In the genomic region with DNA sequence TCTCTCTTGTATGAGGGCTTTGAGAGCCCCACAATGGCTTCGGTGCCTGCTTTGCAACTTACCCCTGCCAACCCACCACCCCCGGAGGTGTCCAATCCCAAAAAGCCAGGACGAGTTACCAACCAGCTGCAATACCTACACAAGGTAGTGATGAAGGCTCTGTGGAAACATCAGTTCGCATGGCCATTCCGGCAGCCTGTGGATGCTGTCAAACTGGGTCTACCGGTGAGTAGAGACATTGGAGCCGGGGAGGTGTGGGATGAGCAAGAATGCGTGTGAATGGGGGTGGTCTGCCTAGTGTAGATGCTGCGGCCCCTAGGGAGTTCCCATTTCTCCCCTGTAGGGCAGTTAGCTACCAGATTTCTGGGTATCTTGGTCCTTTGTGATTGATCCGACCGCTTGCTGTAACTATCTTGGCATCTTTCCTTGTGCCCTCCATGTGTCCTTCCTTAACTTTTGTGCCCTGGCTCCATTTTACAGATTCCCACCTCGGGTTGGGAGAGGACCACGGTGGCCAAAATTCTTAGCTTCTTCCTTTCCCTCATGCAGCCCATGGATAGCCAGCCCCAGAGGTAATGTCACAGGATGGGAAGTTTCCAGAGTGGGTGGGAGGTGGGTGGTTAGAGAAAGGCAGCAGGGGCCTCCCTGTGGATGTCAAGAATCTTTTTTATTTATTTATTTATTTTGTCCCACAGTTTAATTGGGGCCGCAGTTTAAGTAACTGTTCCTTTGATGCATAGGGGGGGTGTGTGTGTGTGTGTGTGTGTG, we compare ENCODE assay signal across 8 cellular contexts. TPM values are rescaled to one million over a fixed set of nuclear protein-coding genes. Genes with fewer than 3 reads are reported as not detected.
DNase-seq lines count a peak whose midpoint lies in the region; ATAC-seq and TF ChIP-seq lines count a peak whose summit lies in the region.

No MANE protein-coding gene starts in this region.

- peaks cover 96% of the 10 kb centered on the region for H3K36me3 Mint-ChIP-seq in activated naive CD4-positive, alpha-beta T cell treated with anti-CD3 and anti-CD28 coated beads for 36 hours (ENCODE audit: low read depth)
- H3K36me3 Mint-ChIP-seq in activated naive CD8-positive, alpha-beta T cell treated with anti-CD3 and anti-CD28 coated beads for 36 hours = peaks cover 93% of the 10 kb centered on the region

- H3K4me3 Mint-ChIP-seq in activated naive CD4-positive, alpha-beta T cell treated with anti-CD3 and anti-CD28 coated beads for 36 hours = peak overlapping the region; percentile 93
- peak overlapping the region; percentile 94 for H3K4me3 Mint-ChIP-seq in activated naive CD8-positive, alpha-beta T cell treated with anti-CD3 and anti-CD28 coated beads for 36 hours

- TF ChIP-seq RAD21 in liver (IDR thresholded peaks at IDR 0.05) = no peak

- H3K4me1 ChIP-seq in liver (ENCODE audit: control insufficient read depth in 4 of 4, insufficient read depth in 4 of 4, low read length in 3 of 4) = peaks cover 1 to 48% (median 45%) of the 10 kb centered on the region in 4 donors
- peaks cover 0 to 46% (median 37%) of the 10 kb centered on the region in 4 donors for H3K4me1 ChIP-seq in tibial artery

- intact Hi-C loops in activated naive CD4-positive, alpha-beta T cell treated with anti-CD3 and anti-CD28 coated beads for 36 hours (cut with micrococcal nuclease) = loop anchor here (5.0 to 10.0 kb wide), 4 partner anchors 338 to 1150 kb away; partner anchors contain the start of genes AGPAT1, HSPA1B, RNF5 and TAPBP
- intact Hi-C loops in tibial artery (cut with DNase I; ENCODE audit: low total_unique reads) = no loop called here
- intact Hi-C loops in left colon (cut with DNase I, micrococcal nuclease) = no loop called here
- intact Hi-C loops in posterior vena cava (cut with DNase I) = no loop called here

- 3% methylated on average over 14 of the region's 14 CpGs for WGBS in liver

- ATAC-seq in HG03439 (IDR thresholded peaks at IDR 0.05; ENCODE audit: unreplicated experiment) = no peak
- no peak for ATAC-seq in left colon

- peaks cover 20 to 53% (median 44%) of the 10 kb centered on the region in 4 donors for H3K36me3 ChIP-seq in liver (ENCODE audit: control insufficient read depth in 4 of 4, insufficient read depth in 3 of 4, low read depth in 1 of 4, low read length in 3 of 4)
- peaks cover 61 to 71% (median 67%) of the 10 kb centered on the region in 3 donors for H3K36me3 ChIP-seq in tibial artery

- H3K27ac ChIP-seq in liver (ENCODE audit: low read depth in 1 of 2, low read length in 2 of 2) (no peak overlapping the region), tibial artery (peak overlapping the region; percentile 73 to 85)

- H3K27me3 Mint-ChIP-seq in activated naive CD4-positive, alpha-beta T cell treated with anti-CD3 and anti-CD28 coated beads for 36 hours (ENCODE audit: low read depth) = no peaks in the 10 kb centered on the region
- H3K27me3 Mint-ChIP-seq in activated naive CD8-positive, alpha-beta T cell treated with anti-CD3 and anti-CD28 coated beads for 36 hours = no peaks in the 10 kb centered on the region

- peak overlapping the region; percentile 100 for H3K27ac Mint-ChIP-seq in activated naive CD4-positive, alpha-beta T cell treated with anti-CD3 and anti-CD28 coated beads for 36 hours
- H3K27ac Mint-ChIP-seq in activated naive CD8-positive, alpha-beta T cell treated with anti-CD3 and anti-CD28 coated beads for 36 hours = peak overlapping the region; percentile 98

- peaks cover 43% of the 10 kb centered on the region for H3K4me1 Mint-ChIP-seq in activated naive CD4-positive, alpha-beta T cell treated with anti-CD3 and anti-CD28 coated beads for 36 hours (ENCODE audit: low read depth)
- peaks cover 35% of the 10 kb centered on the region for H3K4me1 Mint-ChIP-seq in activated naive CD8-positive, alpha-beta T cell treated with anti-CD3 and anti-CD28 coated beads for 36 hours

- H3K27me3 ChIP-seq in liver (ENCODE audit: control insufficient read depth in 4 of 4, insufficient read depth in 4 of 4, low read length in 3 of 4) = no peaks in the 10 kb centered on the region
- H3K27me3 ChIP-seq in tibial artery = no peaks in the 10 kb centered on the region

- H3K4me3 ChIP-seq in liver (ENCODE audit: low read depth in 1 of 3, low read length in 3 of 3) = peak overlapping the region; percentile 88 to 98 (median 95)
- H3K4me3 ChIP-seq in tibial artery = peak overlapping the region; percentile 90 to 94

- H3K9me3 Mint-ChIP-seq in activated naive CD4-positive, alpha-beta T cell treated with anti-CD3 and anti-CD28 coated beads for 36 hours = no peaks in the 10 kb centered on the region
- H3K9me3 Mint-ChIP-seq in activated naive CD8-positive, alpha-beta T cell treated with anti-CD3 and anti-CD28 coated beads for 36 hours = no peaks in the 10 kb centered on the region

- CTCF ChIA-PET in activated naive CD4-positive, alpha-beta T cell treated with anti-CD3 and anti-CD28 coated beads for 36 hours (lab: Charles Lee) = interaction anchor here (0.6 to 14.5 kb wide), 5 partner anchors 11 to 136 kb away, joined by 3 to 143 read pairs (median 4); partner anchors contain the start of genes HLA-DMA and TAP2

- DNase-seq in activated naive CD4-positive, alpha-beta T cell treated with anti-CD3 and anti-CD28 coated beads for 36 hours = no peak
- no peak for DNase-seq in activated naive CD4-positive, alpha-beta T cell treated with anti-CD3 and anti-CD28 coated beads, Interleukin-2, amount 50 U/mL, for 16 hours
- no peak for DNase-seq in activated naive CD8-positive, alpha-beta T cell treated with anti-CD3 and anti-CD28 coated beads for 36 hours
- DNase-seq in tibial artery (no peak), left colon (no peak), posterior vena cava (ENCODE audit: low spot score) (no peak)

- TF ChIP-seq CTCF in liver (IDR thresholded peaks at IDR 0.05; ENCODE audit: low read depth, low read length, missing input control) (no peak), tibial artery (IDR thresholded peaks at IDR 0.05) (no peak)

- H3K9ac ChIP-seq in liver (ENCODE audit: low read depth in 1 of 2, low read length in 2 of 2) = peak overlapping the region; percentile 84 to 91

- H3K9me3 ChIP-seq in liver (ENCODE audit: control insufficient read depth in 4 of 4, low read length in 3 of 4) (no peaks in the 10 kb centered on the region), tibial artery (no peaks in the 10 kb centered on the region)

TF ChIP-seq in liver, 16 proteins besides CTCF, POLR2A, EP300 and RAD21:
- TF ChIP-seq FOXA2 (IDR thresholded peaks at IDR 0.05) (no peak), YY1 (IDR thresholded peaks at IDR 0.05) (no peak), GABPA (IDR thresholded peaks at IDR 0.05 in 1 of 2, conservative IDR thresholded peaks at IDR 0.05 in 1 of 2) (no peak), HNF4A (conservative IDR thresholded peaks at IDR 0.05) (no peak), EGR1 (IDR thresholded peaks at IDR 0.05; ENCODE audit: low read depth in 2 of 2) (no peak)

RNA-seq across cellular contexts. Expression of gene BRD2, which starts 6.3 kb away (rescaled TPM):
- total RNA-seq in activated naive CD4-positive, alpha-beta T cell treated with anti-CD3 and anti-CD28 coated beads for 36 hours = 100 to 1,000 TPM; 168 to 197 TPM
- 100 to 1,000 TPM; 298 to 335 TPM for total RNA-seq in activated naive CD8-positive, alpha-beta T cell treated with anti-CD3 and anti-CD28 coated beads for 36 hours
- total RNA-seq in liver = 100 to 1,000 TPM in 1 of 2 donors, 10 to 100 TPM in 1; 46.0 to 100 TPM
- polyA plus RNA-seq in liver = 10 to 100 TPM; 29.8 to 54.4 TPM
- total RNA-seq in left colon = 100 to 1,000 TPM; 128 TPM
- total RNA-seq in posterior vena cava = 100 to 1,000 TPM; 125 to 129 TPM

RNA-seq across cellular contexts. Expression of gene HLA-DMA, which starts 21.8 kb away (rescaled TPM):
- total RNA-seq in activated naive CD4-positive, alpha-beta T cell treated with anti-CD3 and anti-CD28 coated beads for 36 hours = 10 to 100 TPM; 12.7 to 14.5 TPM
- 10 to 100 TPM; 15.8 to 16.9 TPM for total RNA-seq in activated naive CD8-positive, alpha-beta T cell treated with anti-CD3 and anti-CD28 coated beads for 36 hours
- total RNA-seq in liver = 1 to 10 TPM; 6.2 to 7.8 TPM
- polyA plus RNA-seq in liver = 10 to 100 TPM in 1 of 2 donors, 1 to 10 TPM in 1; 10.0 to 15.1 TPM
- 10 to 100 TPM; 11.8 to 22.1 TPM for total RNA-seq in left colon
- 10 to 100 TPM; 16.1 to 35.0 TPM for total RNA-seq in posterior vena cava

RNA-seq across cellular contexts. Expression of gene HLA-DMB, which starts 33.9 kb away (rescaled TPM):
- 1 to 10 TPM in 1 of 2 experiments, under 1 TPM in 1; 0.76 to 1.3 TPM for total RNA-seq in activated naive CD4-positive, alpha-beta T cell treated with anti-CD3 and anti-CD28 coated beads for 36 hours
- 1 to 10 TPM; 4.6 to 6.1 TPM for total RNA-seq in activated naive CD8-positive, alpha-beta T cell treated with anti-CD3 and anti-CD28 coated beads for 36 hours
- total RNA-seq in liver (10 to 100 TPM in 1 of 2 donors, 1 to 10 TPM in 1; 8.1 to 13.1 TPM), left colon (10 to 100 TPM in 1 of 2 donors, 1 to 10 TPM in 1; 4.0 to 21.3 TPM), posterior vena cava (10 to 100 TPM in 1 of 2 donors, 1 to 10 TPM in 1; 8.0 to 19.2 TPM)
- 1 to 10 TPM; 2.8 to 7.3 TPM for polyA plus RNA-seq in liver

RNA-seq across cellular contexts. Expression of gene HLA-DOA, which starts 34.7 kb away (rescaled TPM):
- total RNA-seq in activated naive CD4-positive, alpha-beta T cell treated with anti-CD3 and anti-CD28 coated beads for 36 hours = 1 to 10 TPM; 1.4 to 1.6 TPM
- total RNA-seq in activated naive CD8-positive, alpha-beta T cell treated with anti-CD3 and anti-CD28 coated beads for 36 hours = 1 to 10 TPM; 9.8 to 9.9 TPM
- total RNA-seq in liver (1 to 10 TPM; 1.3 to 3.0 TPM), left colon (1 to 10 TPM in 1 of 2 donors, under 1 TPM in 1; 0.92 to 4.7 TPM), posterior vena cava (1 to 10 TPM; 3.1 to 3.5 TPM)
- 1 to 10 TPM in 1 of 2 donors, under 1 TPM in 1; 0.69 to 1.9 TPM for polyA plus RNA-seq in liver

Comparison
In these comparisons a context has a peak if more than half of its experiments do, and no peak if none do; other contexts are left out.
1. H3K27ac ChIP-seq: peak in tibial artery (2 of 2); none in liver (0 of 2).